2 cellular contexts compared by ENCODE assay signal in the genomic region with DNA sequence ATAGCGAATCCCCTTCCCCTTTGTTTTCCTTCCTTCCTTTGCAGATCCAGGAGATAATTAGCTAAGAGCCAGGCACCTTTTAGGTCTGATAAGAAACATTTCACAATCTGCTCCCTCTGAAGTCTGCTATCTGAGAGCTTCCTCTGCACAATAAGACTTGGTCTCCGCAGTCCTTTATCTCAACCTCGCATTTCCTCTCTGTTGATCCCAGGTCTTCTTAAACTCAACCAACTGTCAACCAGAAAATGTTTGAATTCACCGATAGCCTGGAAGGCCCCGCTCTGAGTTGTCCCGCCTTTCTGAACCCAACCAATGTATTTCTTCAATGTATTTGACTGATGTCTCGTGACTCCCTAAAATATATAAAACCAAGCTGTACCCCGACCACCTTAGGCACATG.
TF ChIP-seq lines count a peak whose summit lies in the region.

No MANE protein-coding gene starts in this region.

TF ChIP-seq in liver, 16 proteins besides CTCF, POLR2A, EP300 and RAD21:
- TF ChIP-seq ZBTB33 (IDR thresholded peaks at IDR 0.05): no peak
- TF ChIP-seq JUND (IDR thresholded peaks at IDR 0.05): no peak
- peak; percentile 50 for TF ChIP-seq NR2F2 (IDR thresholded peaks at IDR 0.05)
- no peak for TF ChIP-seq RXRA (IDR thresholded peaks at IDR 0.05)
- no peak for TF ChIP-seq HNF4G (IDR thresholded peaks at IDR 0.05)
- TF ChIP-seq TAF1 (conservative IDR thresholded peaks at IDR 0.05): no peak

TF ChIP-seq in HepG2, 621 proteins besides CTCF, POLR2A, EP300 and RAD21 (continued from another document):
- TF ChIP-seq HIC2 (CRISPR knock-in tag; IDR thresholded peaks at IDR 0.05; ENCODE audit: low read depth): no peak
- TF ChIP-seq SRSF1 (optimal IDR thresholded peaks at IDR 0.05; ENCODE audit: low read depth, low read length): no peak
- no peak for TF ChIP-seq KLF16 (CRISPR knock-in tag; IDR thresholded peaks at IDR 0.05)
- no peak for TF ChIP-seq ATF7-NPFF (CRISPR knock-in tag; IDR thresholded peaks at IDR 0.05; ENCODE audit: low read depth)
